8 cellular contexts compared by ENCODE assay signal in the genomic region with DNA sequence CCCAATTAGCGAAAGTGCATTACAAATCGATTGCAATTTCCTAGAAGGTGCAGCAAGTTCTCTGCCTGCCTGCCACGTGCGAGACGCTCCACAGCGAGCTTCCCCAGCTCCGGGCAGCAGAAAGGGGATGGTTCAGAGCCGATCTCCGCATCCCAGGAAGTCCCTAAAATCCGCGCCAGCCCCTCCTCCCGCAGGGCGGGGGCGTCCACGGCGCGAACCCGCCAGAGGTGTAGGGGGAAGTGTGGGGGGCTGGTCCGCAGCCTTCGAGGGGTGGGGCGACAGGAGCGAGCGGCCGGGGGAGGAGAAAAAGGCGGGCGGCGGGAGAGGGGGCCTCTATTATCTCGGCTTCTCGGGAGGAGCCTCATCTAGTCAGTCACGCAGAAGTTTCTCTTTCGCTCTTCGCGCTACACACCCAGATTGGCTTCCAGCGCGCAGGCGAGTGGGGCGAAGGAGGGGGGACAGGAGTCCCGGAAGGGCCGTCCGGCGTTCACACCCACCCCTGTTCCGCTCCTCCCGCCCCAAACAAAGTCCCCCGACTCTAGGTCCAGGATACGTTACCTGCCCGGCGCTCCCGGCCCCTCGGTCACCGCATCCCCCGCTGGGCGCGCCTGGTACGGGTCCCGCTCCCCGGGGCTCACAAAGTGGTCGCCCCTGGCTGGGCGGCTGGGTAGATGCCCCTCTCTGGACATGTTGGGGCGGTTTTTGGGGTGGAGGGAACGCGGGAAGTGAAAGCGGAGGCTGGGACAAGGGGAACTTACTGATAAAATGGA. TPM values are rescaled to one million over a fixed set of nuclear protein-coding genes. Genes with fewer than 3 reads are reported as not detected.
A peak's percentile ranks its signal among the peaks of the same experiment; 100 is the strongest.
DNase-seq lines count a peak whose midpoint lies in the region; ATAC-seq and TF ChIP-seq lines count a peak whose summit lies in the region.

No MANE protein-coding gene starts in this region.

- H3K27ac Mint-ChIP-seq in activated CD4-positive, alpha-beta T cell treated with anti-CD3 and anti-CD28 coated beads for 36 hours: peak overlapping the region; percentile 95

- H3K4me1 Mint-ChIP-seq in activated CD4-positive, alpha-beta T cell treated with anti-CD3 and anti-CD28 coated beads for 36 hours: peaks cover 53% of the 10 kb centered on the region

- peak overlapping the region; percentile 99 for H3K27ac ChIP-seq in cingulate gyrus (ENCODE audit: low read depth, low read length)

- no peaks in the 10 kb centered on the region for H3K9me3 Mint-ChIP-seq in activated CD4-positive, alpha-beta T cell treated with anti-CD3 and anti-CD28 coated beads for 36 hours (ENCODE audit: low read depth)

- peak; percentile 94 for DNase-seq in AG10803 (ENCODE audit: low read depth)
- peak; percentile 63 for DNase-seq in NCI-H510A (lab: John Stamatoyannopoulos, UW)
- DNase-seq in activated CD4-positive, alpha-beta T cell treated with anti-CD3 and anti-CD28 coated beads for 36 hours: peak; percentile 94
- peak; percentile 89 to 96 for DNase-seq in left colon
- peak; percentile 89 to 91 for DNase-seq in stimulated activated CD4-positive, alpha-beta T cell treated with anti-CD3 and anti-CD28 coated beads, Interleukin-2, amount 100 ng/mL, for 24 hours

- CTCF ChIA-PET in activated CD4-positive, alpha-beta T cell treated with anti-CD3 and anti-CD28 coated beads for 36 hours (lab: Charles Lee): interaction anchor here (0.7 to 1.8 kb wide), 8 partner anchors 7 to 232 kb away, joined by 3 to 7 read pairs (median 5); partner anchors contain the start of gene NR4A2

- peak overlapping the region; percentile 80 for H3K4me3 ChIP-seq in AG10803 (ENCODE audit: low read length)

- H3K4me3 Mint-ChIP-seq in activated CD4-positive, alpha-beta T cell treated with anti-CD3 and anti-CD28 coated beads for 36 hours: peak overlapping the region; percentile 84

- TF ChIP-seq CTCF in AG10803 (conservative IDR thresholded peaks at IDR 0.05; ENCODE audit: low read length): no peak

- peaks cover 3% of the 10 kb centered on the region for H3K36me3 Mint-ChIP-seq in activated CD4-positive, alpha-beta T cell treated with anti-CD3 and anti-CD28 coated beads for 36 hours (ENCODE audit: low read depth)

- ATAC-seq in GM19043 (IDR thresholded peaks at IDR 0.05; ENCODE audit: low read depth, unreplicated experiment) (peak; percentile 72), HG03342 (IDR thresholded peaks at IDR 0.05; ENCODE audit: unreplicated experiment) (peak; percentile 79), left colon (peak; percentile 80)
- ATAC-seq in activated CD4-positive, alpha-beta T cell treated with anti-CD3 and anti-CD28 coated beads for 36 hours: peak; percentile 79

- intact Hi-C loops in activated CD4-positive, alpha-beta T cell treated with anti-CD3 and anti-CD28 coated beads for 36 hours (cut with DNase I, micrococcal nuclease): loop anchor here (1.0 to 10.0 kb wide), 9 partner anchors 7 to 1556 kb away; partner anchors contain the start of genes GPD2 (in 2 of the 2), CYTIP (in 1 of the 2) and NR4A2 (in 1 of the 2)
- intact Hi-C loops in left colon (cut with DNase I, micrococcal nuclease): no loop called here

- no peaks in the 10 kb centered on the region for H3K27me3 Mint-ChIP-seq in activated CD4-positive, alpha-beta T cell treated with anti-CD3 and anti-CD28 coated beads for 36 hours

- POLR2A ChIA-PET in activated CD4-positive, alpha-beta T cell treated with anti-CD3 and anti-CD28 coated beads for 36 hours (lab: Charles Lee): interaction anchor here (0.6 to 3.9 kb wide), 7 partner anchors 8 to 149 kb away, joined by 3 to 35 read pairs (median 7); partner anchors contain the start of gene NR4A2

RNA-seq across cellular contexts. Expression of gene NR4A2, which starts 9.1 kb away (rescaled TPM):
- total RNA-seq in activated CD4-positive, alpha-beta T cell treated with anti-CD3 and anti-CD28 coated beads for 36 hours: 10 to 100 TPM; 19.1 to 23.0 TPM
- total RNA-seq in left colon: 1 to 10 TPM; 3.4 to 9.7 TPM

Comparison
In these comparisons a context has a peak if more than half of its experiments do, and no peak if none do; other contexts are left out.
1. Peak in every context shown above with its lines: DNase-seq, ATAC-seq, H3K4me3 ChIP-seq and H3K27ac ChIP-seq.
2. intact Hi-C loops: an anchor here in activated CD4-positive, alpha-beta T cell treated with anti-CD3 and anti-CD28 coated beads for 36 hours (1.0 to 10.0 kb wide); none called in left colon.